ENCODE assay signal across 8 cellular contexts in the genomic region with DNA sequence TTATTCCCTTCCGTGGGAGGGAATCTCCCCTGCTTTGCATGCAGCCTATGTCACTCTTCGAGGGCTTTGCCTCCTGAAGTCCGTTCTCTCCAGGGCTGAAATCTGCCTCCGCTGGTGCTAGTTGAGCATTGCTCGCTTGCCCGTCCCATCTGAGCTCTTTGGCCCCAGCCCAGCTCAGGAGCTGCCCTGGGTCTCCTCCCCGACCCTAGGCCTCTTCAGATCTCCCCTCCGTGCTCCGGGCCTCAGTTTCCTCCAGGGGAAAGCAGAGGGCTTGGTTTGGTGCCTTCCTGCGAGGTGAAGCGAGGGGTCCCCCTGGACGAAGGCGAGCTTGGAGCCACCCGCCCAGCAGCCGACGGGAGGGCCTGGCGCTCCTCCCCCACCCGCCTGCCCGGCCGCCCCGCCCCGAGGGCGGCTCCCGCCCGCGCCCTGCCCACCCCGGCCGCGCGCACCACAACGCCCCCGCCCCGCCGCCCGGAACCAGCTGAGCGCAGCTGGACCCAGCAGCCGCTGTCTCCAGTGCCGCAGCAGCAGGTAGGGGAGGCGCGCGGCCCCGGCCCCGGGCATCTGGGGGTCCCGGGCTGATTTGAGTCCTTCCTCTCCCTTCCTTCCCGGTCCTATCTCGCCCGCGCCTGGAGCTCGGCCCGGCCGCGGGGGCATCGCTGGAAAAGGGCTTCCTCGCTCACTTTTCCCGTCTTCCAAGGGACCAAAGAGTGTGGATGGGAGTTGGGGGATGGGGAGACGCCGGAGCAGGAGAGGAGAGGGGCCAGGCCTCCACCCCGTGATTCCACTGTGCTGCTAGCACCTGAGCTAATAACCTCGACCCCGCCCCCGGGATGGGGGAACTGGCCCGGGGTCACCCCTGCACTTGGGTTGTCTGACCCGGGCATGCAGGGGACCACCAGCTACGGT. TPM values are rescaled to one million over a fixed set of nuclear protein-coding genes. Genes with fewer than 3 reads are reported as not detected.
DNase-seq lines count a peak whose midpoint lies in the region; ATAC-seq, FAIRE-seq and TF ChIP-seq lines count a peak whose summit lies in the region.

A gene (plus strand): TSS at position 474 of the 909 bp plus-strand sequence. CDS start 33,810 bp downstream, outside the sequence.

- no peaks in the 10 kb centered on the region for H4K20me1 ChIP-seq in OCI-LY3 (ENCODE audit: insufficient read depth, low read length)

- peak; percentile 3; the same call in 1 of the 2 replicates for TF ChIP-seq CTCF in 22Rv1 (IDR thresholded peaks at IDR 0.05)
- TF ChIP-seq CTCF in OCI-LY3 (IDR thresholded peaks at IDR 0.05; ENCODE audit: low read depth, low read length) = no peak
- TF ChIP-seq CTCF in esophagus squamous epithelium (IDR thresholded peaks at IDR 0.05) = no peak

- 3 to 7% methylated on average over 7 to 11 of the region's 64 CpGs for WGBS in esophagus squamous epithelium, 2 donors

- peak within 1 kb of the TSS; percentile 93 for H2AFZ ChIP-seq in OCI-LY3 (ENCODE audit: low read depth, low read length)

- TF ChIP-seq POLR2A in esophagus squamous epithelium (IDR thresholded peaks at IDR 0.05) = peak in 2 of 4 donors; percentile 89 to 92

- peak within 1 kb of the TSS; percentile 97 for H3K4me2 ChIP-seq in OCI-LY3 (ENCODE audit: low read length)

- H3K9me3 ChIP-seq in OCI-LY3 (ENCODE audit: insufficient read depth, low read length) (no peaks in the 10 kb centered on the region), esophagus squamous epithelium (no peaks in the 10 kb centered on the region), muscle layer of duodenum (ENCODE audit: control insufficient read depth in 1 of 2, low read length in 2 of 2) (no peaks in the 10 kb centered on the region)

- ATAC-seq in HG03135 (IDR thresholded peaks at IDR 0.05; ENCODE audit: unreplicated experiment) = peak; percentile 64
- ATAC-seq in stimulated activated naive CD8-positive, alpha-beta T cell treated with anti-CD3 and anti-CD28 coated beads, Interleukin-15, Interleukin-2, amounts not matched to agents 100 U/mL and 50 U/mL, for 24 hours = peak; percentile 60

- H3K4me1 ChIP-seq in OCI-LY3 (ENCODE audit: low read length) (peaks cover 10% of the 10 kb centered on the region; the same call in 1 of the 2 replicates), esophagus squamous epithelium (peaks cover 35 to 65% (median 41%) of the 10 kb centered on the region in 3 donors), muscle layer of duodenum (ENCODE audit: control insufficient read depth in 1 of 2, insufficient read depth in 2 of 2, low read length in 2 of 2) (peaks cover 15 to 48% of the 10 kb centered on the region in 2 donors)

- H3K36me3 ChIP-seq in OCI-LY3 (replicated peaks; ENCODE audit: low read depth, low read length) (no peaks in the 10 kb centered on the region), esophagus squamous epithelium (peaks cover 0 to 11% (median 0%) of the 10 kb centered on the region in 3 donors), muscle layer of duodenum (ENCODE audit: control insufficient read depth in 1 of 2, insufficient read depth in 2 of 2, low read length in 2 of 2) (peaks cover 0 to 6% of the 10 kb centered on the region in 2 donors)

- FAIRE-seq in GM18507 (lab: Jason Lieb, UNC) = no peak

- H3K27ac ChIP-seq in 22Rv1 = no peak within 1 kb of the TSS
- no peak within 1 kb of the TSS for H3K27ac ChIP-seq in OCI-LY3 (ENCODE audit: low read length)
- H3K27ac ChIP-seq in esophagus squamous epithelium = peak within 1 kb of the TSS; percentile 89 to 98 (median 95)
- H3K27ac ChIP-seq in muscle layer of duodenum (ENCODE audit: low read length) = peak within 1 kb of the TSS; percentile 92

- intact Hi-C loops in esophagus squamous epithelium (cut with DNase I) = loop anchor here (5.0 kb wide), 1 partner anchor 56 kb away; no protein-coding TSS in a partner anchor

- H3K27me3 ChIP-seq in OCI-LY3 (ENCODE audit: low read depth, low read length) (0 out of 2 replicates have a peak, but pooled peaks cover 12% of the 10 kb centered on the region), esophagus squamous epithelium (no peaks in the 10 kb centered on the region), muscle layer of duodenum (ENCODE audit: low read depth, low read length) (no peaks in the 10 kb centered on the region)

- peak within 1 kb of the TSS; percentile 70 for H3K9ac ChIP-seq in OCI-LY3 (ENCODE audit: low read length)

- no peaks in the 10 kb centered on the region for H3K79me2 ChIP-seq in OCI-LY3 (ENCODE audit: low read length)

- H3K4me3 ChIP-seq in OCI-LY3 (ENCODE audit: low read length) (peak within 1 kb of the TSS; percentile 94), esophagus squamous epithelium (peak within 1 kb of the TSS; percentile 85 to 99 (median 90)), muscle layer of duodenum (ENCODE audit: low read depth in 1 of 2, low read length in 2 of 2) (peak within 1 kb of the TSS; percentile 84 to 90)

- DNase-seq in GM18507 (ENCODE audit: extremely low spot score, insufficient read length, low read depth) = peak; percentile 68
- DNase-seq in activated T-helper 1 cell treated with Interleukin-2 at 50 U/mL for 16 hours (ENCODE audit: low read depth) = peak; percentile 29
- DNase-seq in esophagus squamous epithelium (lab: John Stamatoyannopoulos, UW) = no peak
- peak; percentile 66 for DNase-seq in stimulated activated naive CD8-positive, alpha-beta T cell treated with anti-CD3 and anti-CD28 coated beads, Interleukin-15, Interleukin-2, amounts not matched to agents 100 U/mL and 50 U/mL, for 24 hours

RNA-seq across cellular contexts. Expression of the gene that starts here (rescaled TPM):
- total RNA-seq in esophagus squamous epithelium = 1,000 to 10,000 TPM in 2 of 4 donors, 100 to 1,000 TPM in 2; 287 to 1,151 (median 926) TPM

Comparison
In these comparisons a context has a peak if more than half of its experiments do, and no peak if none do; other contexts are left out.
1. H3K27ac ChIP-seq: peak in esophagus squamous epithelium (4 of 4) and muscle layer of duodenum (single experiment); none in 22Rv1 (single experiment) and OCI-LY3 (single experiment).
2. Peak in every context shown above with its lines, with median percentiles within 50 percentile points of each other: H3K4me3 ChIP-seq.